In the genomic region with DNA sequence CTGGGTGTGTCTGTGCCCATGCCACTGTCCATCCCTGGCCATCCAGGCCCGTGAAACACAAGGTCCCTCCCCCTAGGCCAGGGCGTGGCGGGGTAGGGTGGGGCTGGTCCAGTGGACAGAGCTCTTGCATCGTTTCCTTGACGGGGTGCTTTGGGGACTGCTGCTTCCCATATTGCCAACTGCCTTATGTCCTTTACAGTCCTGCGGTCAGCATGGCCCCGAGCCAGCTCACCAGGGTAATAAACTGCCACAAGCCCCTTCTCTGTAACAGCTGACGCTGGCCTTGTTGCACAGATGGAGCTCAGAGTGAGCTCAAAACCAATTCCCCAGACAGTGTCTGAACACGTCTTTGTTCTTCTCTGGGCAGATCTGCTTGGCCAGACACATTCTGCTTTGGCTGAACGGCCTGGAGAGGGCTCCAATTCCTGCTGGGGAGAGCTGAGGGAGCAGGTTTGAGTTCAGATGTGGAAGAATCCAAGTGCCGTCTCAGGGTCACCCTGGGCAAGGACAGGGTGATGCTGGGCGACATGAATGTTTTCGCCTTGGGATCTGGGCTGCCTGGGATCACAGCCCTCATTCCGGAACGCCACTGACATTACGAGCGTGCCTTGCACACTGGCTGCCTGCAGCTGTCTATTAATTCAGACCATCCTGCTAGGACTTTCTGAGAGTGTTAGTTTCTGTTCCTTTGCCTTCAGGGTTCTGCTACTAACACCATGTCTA, we compare ENCODE assay signal across 9 cellular contexts. TPM values are rescaled to one million over a fixed set of nuclear protein-coding genes. Genes with fewer than 3 reads are reported as not detected.
A peak's percentile ranks its signal among the peaks of the same experiment; 100 is the strongest.
DNase-seq lines count a peak whose midpoint lies in the region; ATAC-seq, FAIRE-seq and TF ChIP-seq lines count a peak whose summit lies in the region.
"Had no signal": no experiment of that assay in that cellular context is flagged by ENCODE, and none has a peak within 500 bp of the region (broad histone marks: within the 10 kb centered on the region; RNA-seq: fewer than 3 reads in every experiment).

No MANE protein-coding gene starts in this region.

- BruUV-seq in PC-9 (replicated peaks; lab: Mats Ljungman, UMichigan), result no TSS peak

- TF ChIP-seq CTCF in AG09309 (IDR thresholded peaks at IDR 0.05; ENCODE audit: control insufficient read depth, insufficient read depth, low read depth, low read length, missing control alignments), result peak; percentile 42
- TF ChIP-seq CTCF in bronchial epithelial cell (IDR thresholded peaks at IDR 0.05; ENCODE audit: insufficient read depth, low read length, severe bottlenecking), result peak; percentile 28
- TF ChIP-seq CTCF in lung (IDR thresholded peaks at IDR 0.05; ENCODE audit: control extremely low read depth, extremely low read depth), result no peak
- TF ChIP-seq CTCF in PC-9 (conservative IDR thresholded peaks at IDR 0.05), result no peak

- H3K27me3 ChIP-seq in bronchial epithelial cell (ENCODE audit: control insufficient read depth, insufficient read depth, low read length) (no peaks in the 10 kb centered on the region), lung (ENCODE audit: control insufficient read depth, insufficient read depth) (no peaks in the 10 kb centered on the region), PC-9 (ENCODE audit: insufficient read depth, low read depth) (no peaks in the 10 kb centered on the region)
- H3K27me3 ChIP-seq: adrenal gland had no signal

- H3K4me1 ChIP-seq in lung (ENCODE audit: control insufficient read depth in 2 of 2, insufficient read depth in 2 of 2, low read length in 2 of 2), result no peaks in the 10 kb centered on the region
- no peaks in the 10 kb centered on the region for H3K4me1 ChIP-seq in PC-9 (replicated peaks; ENCODE audit: insufficient read depth)
- H3K4me1 ChIP-seq: adrenal gland had no signal

- H3K36me3 ChIP-seq in bronchial epithelial cell (ENCODE audit: control insufficient read depth, insufficient read depth, low read length), result no peaks in the 10 kb centered on the region
- no peaks in the 10 kb centered on the region for H3K36me3 ChIP-seq in lung (ENCODE audit: control insufficient read depth in 2 of 2, insufficient read depth in 2 of 2, low read length in 2 of 2)
- H3K36me3 ChIP-seq in PC-9 (ENCODE audit: low read depth), result no peaks in the 10 kb centered on the region
- H3K36me3 ChIP-seq: adrenal gland had no signal

- no peaks in the 10 kb centered on the region for H4K20me1 ChIP-seq in PC-9 (ENCODE audit: insufficient read depth)

- POLR2A ChIA-PET in PC-9 (lab: Charles Lee; ENCODE audit: unreplicated experiment), result no interaction called here

- CTCF ChIA-PET in PC-9 (lab: Charles Lee), result interaction anchor here (0.7 to 1.0 kb wide), 3 partner anchors 36 to 1082 kb away, joined by 3 to 6 read pairs (median 5); no protein-coding TSS in a partner anchor

- FAIRE-seq in bronchial epithelial cell (lab: Jason Lieb, UNC), result peak; percentile 89

- TF ChIP-seq POLR2A in erythroblast (IDR thresholded peaks at IDR 0.05; ENCODE audit: low read length), result no peak

- ATAC-seq in lung (ENCODE audit: insufficient read depth, low FRiP score), result peak; percentile 14

- DNase-seq in AG09309 (ENCODE audit: low read depth) (no peak), LHCN-M2 (ENCODE audit: low read depth) (peak; percentile 94), bronchial epithelial cell (ENCODE audit: low read depth) (peak; percentile 49), lung (ENCODE audit: low spot score) (no peak), PC-9 (no peak), erythroblast (lab: John Stamatoyannopoulos, UW) (no peak)
- no peak for DNase-seq in effector CD4-positive, alpha-beta T cell
- no peak for DNase-seq in stimulated activated CD4-positive, alpha-beta T cell treated with anti-CD3 and anti-CD28 coated beads, Interleukin-15, amount 100 ng/mL, for 24 hours

- H3K9me2 ChIP-seq in PC-9 (ENCODE audit: insufficient read depth), result no peaks in the 10 kb centered on the region

- H2AFZ ChIP-seq in PC-9, result no peak overlapping the region

- no peaks in the 10 kb centered on the region for H3F3A ChIP-seq in PC-9 (ENCODE audit: insufficient read depth, low read depth)

- no peak overlapping the region for H3K4me3 ChIP-seq in AG09309 (ENCODE audit: control insufficient read depth, low read depth, low read length)
- no peak overlapping the region for H3K4me3 ChIP-seq in bronchial epithelial cell (ENCODE audit: low read depth, low read length)
- H3K4me3 ChIP-seq in lung, result no peak overlapping the region
- no peak overlapping the region for H3K4me3 ChIP-seq in PC-9
- H3K4me3 ChIP-seq: adrenal gland had no signal

- H3K4me2 ChIP-seq in PC-9, result no peak overlapping the region

- intact Hi-C loops in PC-9 (cut with micrococcal nuclease; ENCODE audit: unreplicated experiment), result loop anchor here (5.0 to 10.0 kb wide), 2 partner anchors 50 to 937 kb away; partner anchors contain the start of gene RGMA

- H3K9me3 ChIP-seq in lung (ENCODE audit: control insufficient read depth in 2 of 2, insufficient read depth in 1 of 2, low read length in 1 of 2), result no peaks in the 10 kb centered on the region
- no peaks in the 10 kb centered on the region for H3K9me3 ChIP-seq in PC-9 (ENCODE audit: insufficient read depth, low read depth)
- H3K9me3 ChIP-seq: adrenal gland had no signal

- H3K79me2 ChIP-seq in PC-9 (ENCODE audit: low read depth), result no peaks in the 10 kb centered on the region

- H3K27ac ChIP-seq in lung (ENCODE audit: low read depth in 1 of 2, low read length in 1 of 2) (no peak overlapping the region), PC-9 (no peak overlapping the region)
- H3K27ac ChIP-seq: adrenal gland had no signal

- 52 to 54% methylated on average over 17 of the region's 17 CpGs for WGBS in lung, 2 donors

RNA-seq across cellular contexts. Expression of gene RGMA, which starts 51.5 kb away (rescaled TPM):
- total RNA-seq in LHCN-M2 (2014; rRNA removed) (1.7 TPM in 1 of 2 replicates, not detected in the other), bronchial epithelial cell (0.53 and 1.0 TPM in 2 replicates), lung (10 to 100 TPM in 1 of 2 donors, 1 to 10 TPM in 1; 6.6 to 11.3 TPM), PC-9 (2021) (3.3 and 3.6 TPM in 2 replicates)
- 0.02 TPM for polyA plus RNA-seq in LHCN-M2 (2012)
- polyA plus RNA-seq in lung, result 1 to 10 TPM; 2.3 to 3.4 TPM

Comparison
In these comparisons a context has a peak if more than half of its experiments do, and no peak if none do; other contexts are left out.
1. DNase-seq: peak in LHCN-M2 (single experiment) and bronchial epithelial cell (single experiment); none in AG09309 (single experiment), lung (single experiment), PC-9 (0 of 2), erythroblast (0 of 2), effector CD4-positive, alpha-beta T cell (single experiment) and stimulated activated CD4-positive, alpha-beta T cell treated with anti-CD3 and anti-CD28 coated beads, Interleukin-15, amount 100 ng/mL, for 24 hours (single experiment).
2. CTCF ChIP-seq: peak in AG09309 (single experiment) and bronchial epithelial cell (single experiment); none in lung (single experiment) and PC-9 (single experiment).